27 cellular contexts compared by ENCODE assay signal in the genomic region with DNA sequence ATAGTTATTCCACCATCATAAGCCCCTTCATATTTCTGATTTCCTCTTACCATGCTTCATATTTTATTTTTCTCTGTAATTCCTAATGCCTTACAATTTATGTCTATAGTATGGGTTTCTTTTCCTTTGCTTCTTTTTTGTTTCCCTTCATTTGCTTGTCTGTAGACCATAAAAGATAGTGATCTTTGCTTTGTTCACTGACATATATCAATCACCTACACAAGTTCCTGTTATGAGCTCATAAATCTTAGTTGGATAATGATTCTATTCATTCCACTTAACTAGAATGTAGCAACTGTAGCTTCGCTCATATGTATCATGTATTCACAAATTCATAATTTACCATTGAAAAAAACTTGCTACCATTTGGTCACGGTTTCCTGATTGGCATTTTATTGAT.
"Had no signal": no experiment of that assay in that cellular context is flagged by ENCODE, and none has a peak within 500 bp of the region (broad histone marks: within the 10 kb centered on the region; RNA-seq: fewer than 3 reads in every experiment).

No MANE protein-coding gene starts in this region.

- H3K9me3 ChIP-seq: stomach, suprapubic skin, testis, thoracic aorta, thyroid gland, tibial artery, tibial nerve, transverse colon, upper lobe of left lung, upper lobe of right lung, uterus, vagina had no signal

- ATAC-seq: stimulated activated effector memory CD8-positive, alpha-beta T cell treated with anti-CD3 and anti-CD28 coated beads, Interleukin-12 subunit alpha, Interleukin-12 subunit beta, amount 100 ng/mL, for 72 hours; stimulated activated memory B cell treated with anti-CD40 and anti-IgM and Interleukin-4, amounts not matched to agents 10 μg/mL and 1 μg/mL and 100 μg/mL, for 72 hours; stimulated activated naive B cell treated with anti-CD40 and anti-IgM and Interleukin-4, amounts not matched to agents 10 μg/mL and 1 μg/mL and 100 μg/mL, for 72 hours; stimulated activated naive CD8-positive, alpha-beta T cell treated with anti-CD3 and anti-CD28 coated beads, Interleukin-15, amount 100 ng/mL, for 72 hours; stimulated activated naive CD8-positive, alpha-beta T cell treated with anti-CD3 and anti-CD28 coated beads, Interleukin-15, Interleukin-2, amounts not matched to agents 100 U/mL and 50 U/mL, for 24 hours; upper lobe of right lung had no signal

- DNase-seq: stimulated activated CD4-positive, alpha-beta T cell treated with anti-CD3 and anti-CD28 coated beads, Interleukin-2, amount 100 ng/mL, for 48 hours; stimulated activated CD4-positive, alpha-beta T cell treated with anti-CD3 and anti-CD28 coated beads, Interleukin-4, amount 100 ng/mL, for 1 hour; stimulated activated CD4-positive, alpha-beta T cell treated with anti-CD3 and anti-CD28 coated beads, Interleukin-4, amount 100 ng/mL, for 24 hours; stimulated activated CD4-positive, alpha-beta T cell treated with anti-CD3 and anti-CD28 coated beads, Interleukin-4, amount 100 ng/mL, for 4 hours; stimulated activated CD8-positive, alpha-beta memory T cell treated with anti-CD3 and anti-CD28 coated beads, Interleukin-4, amount 100 ng/mL, for 48 hours; stimulated activated naive B cell treated with anti-CD40 and anti-IgM and Interleukin-4, amounts not matched to agents 10 μg/mL and 1 μg/mL and 100 μg/mL, for 72 hours; stimulated activated naive CD4-positive, alpha-beta T cell; stimulated activated naive CD4-positive, alpha-beta T cell treated with Interleukin-2 at 50 U/mL for 16 hours; stimulated activated naive CD8-positive, alpha-beta T cell treated with anti-CD3 and anti-CD28 coated beads, Interleukin-15, amount 100 ng/mL, for 72 hours; stimulated activated naive CD8-positive, alpha-beta T cell treated with anti-CD3 and anti-CD28 coated beads, Interleukin-15, Interleukin-2, amounts not matched to agents 100 U/mL and 50 U/mL, for 24 hours; stomach; substantia nigra; testis; thyroid gland; tibial artery; transverse colon; trophoblast cell; upper lobe of left lung; upper lobe of right lung; uterus had no signal

- FAIRE-seq: urothelium cell line had no signal

- H3K4me3 ChIP-seq: stomach, suprapubic skin, testis, thoracic aorta, thyroid gland, tibial artery, tibial nerve, transverse colon, upper lobe of left lung, upper lobe of right lung, uterus, vagina had no signal

- H3K36me3 ChIP-seq: stomach, suprapubic skin, thoracic aorta, thyroid gland, tibial artery, tibial nerve, transverse colon, upper lobe of left lung, upper lobe of right lung, uterus, vagina had no signal

- H3K27ac ChIP-seq: stomach, suprapubic skin, testis, thoracic aorta, thyroid gland, tibial artery, tibial nerve, transverse colon, upper lobe of left lung, upper lobe of right lung, uterus, vagina had no signal

- H3K27me3 ChIP-seq: stomach, suprapubic skin, testis, thyroid gland, tibial artery, tibial nerve, transverse colon, upper lobe of left lung, upper lobe of right lung, uterus, vagina had no signal

- H3K4me1 ChIP-seq: stomach, suprapubic skin, testis, thyroid gland, tibial artery, tibial nerve, transverse colon, upper lobe of left lung, upper lobe of right lung, uterus, vagina had no signal
